30 cellular contexts compared by ENCODE assay signal in genomic region chr1:14494931-14495330, GRCh38.
"Had no signal": no experiment of that assay in that cellular context is flagged by ENCODE, and none has a peak within 500 bp of the region (broad histone marks: within the 10 kb centered on the region; RNA-seq: fewer than 3 reads in every experiment).

No MANE protein-coding gene starts in this region.

- H3K4me3 ChIP-seq: ascending aorta, coronary artery, dorsolateral prefrontal cortex, gastrocnemius medialis, heart right ventricle had no signal

- H3K36me3 ChIP-seq: ascending aorta, brain microvascular endothelial cell, gastrocnemius medialis, heart right ventricle, WERI-Rb-1 had no signal

- H3K9me3 Mint-ChIP-seq: activated B cell treated with CpG ODN at 0.5 μM for 24 hours; activated CD4-positive, alpha-beta memory T cell treated with anti-CD3 and anti-CD28 coated beads for 36 hours; activated T-cell treated with anti-CD3 and anti-CD28 coated beads, Interleukin-2, amount 50 U/mL, for 24 hours; central memory CD8-positive, alpha-beta T cell; dendritic cell treated with granulocyte-macrophage colony-stimulating factor and Interleukin-4, amounts not matched to agents 40 ng/mL and 50 ng/mL, for 4 days; effector memory CD8-positive, alpha-beta T cell had no signal

- H3K36me3 Mint-ChIP-seq: activated CD4-positive, alpha-beta memory T cell treated with anti-CD3 and anti-CD28 coated beads for 36 hours; activated CD8-positive, alpha-beta memory T cell treated with anti-CD3 and anti-CD28 coated beads, Interleukin-2, amount 10 ng/mL, durations not matched to agents 7 days and 5 days; activated naive CD4-positive, alpha-beta T cell treated with anti-CD3 and anti-CD28 coated beads, Interleukin-2, amount 10 ng/mL, durations not matched to agents 7 days and 5 days; activated naive CD4-positive, alpha-beta T cell treated with anti-CD3 and anti-CD28 coated beads, Interleukin-2, amount 50 U/mL, for 72 hours; activated naive CD8-positive, alpha-beta T cell treated with anti-CD3 and anti-CD28 coated beads, Interleukin-2, amount 10 ng/mL, durations not matched to agents 7 days and 5 days had no signal

- H3K27ac ChIP-seq: ascending aorta, brain microvascular endothelial cell, coronary artery, dorsolateral prefrontal cortex, epithelial cell of prostate, foreskin keratinocyte, gastrocnemius medialis, heart right ventricle, WERI-Rb-1 had no signal

- H3K4me3 Mint-ChIP-seq: activated B cell treated with CpG ODN at 0.5 μM for 24 hours; activated CD4-positive, alpha-beta memory T cell treated with anti-CD3 and anti-CD28 coated beads for 36 hours; activated CD8-positive, alpha-beta memory T cell treated with anti-CD3 and anti-CD28 coated beads, Interleukin-2, amount 10 ng/mL, durations not matched to agents 7 days and 5 days; activated CD8-positive, alpha-beta T cell treated with anti-CD3 and anti-CD28 coated beads, Interleukin-2, amount 10 ng/mL, durations not matched to agents 7 days and 5 days; activated naive CD4-positive, alpha-beta T cell treated with anti-CD3 and anti-CD28 coated beads, Interleukin-2, amount 10 ng/mL, durations not matched to agents 7 days and 5 days; activated naive CD8-positive, alpha-beta T cell treated with anti-CD3 and anti-CD28 coated beads, Interleukin-2, amount 10 ng/mL, durations not matched to agents 7 days and 5 days; activated T-cell treated with anti-CD3 and anti-CD28 coated beads, Interleukin-2, amount 50 U/mL, for 24 hours; activated T-cell treated with anti-CD3 and anti-CD28 coated beads, Interleukin-2, amount 50 U/mL, for 72 hours; central memory CD8-positive, alpha-beta T cell; dendritic cell treated with granulocyte-macrophage colony-stimulating factor and Interleukin-4, amounts not matched to agents 40 ng/mL and 50 ng/mL, for 4 days; effector memory CD8-positive, alpha-beta T cell; T-helper 17 cell; T-helper 2 cell treated with Interferon-gamma antibody and Interleukin-4, amounts not matched to agents 5 μg/mL and 100 μg/mL, for 36 hours had no signal

- H3K27me3 ChIP-seq: ascending aorta, brain microvascular endothelial cell, dorsolateral prefrontal cortex, foreskin keratinocyte had no signal

- H3K4me1 Mint-ChIP-seq: activated B cell treated with CpG ODN at 0.5 μM for 24 hours; activated CD8-positive, alpha-beta memory T cell treated with anti-CD3 and anti-CD28 coated beads, Interleukin-2, amount 10 ng/mL, durations not matched to agents 7 days and 5 days; activated naive CD4-positive, alpha-beta T cell treated with anti-CD3 and anti-CD28 coated beads, Interleukin-2, amount 10 ng/mL, durations not matched to agents 7 days and 5 days; activated naive CD8-positive, alpha-beta T cell treated with anti-CD3 and anti-CD28 coated beads, Interleukin-2, amount 10 ng/mL, durations not matched to agents 7 days and 5 days; central memory CD8-positive, alpha-beta T cell; T-helper 17 cell had no signal

- H3K9me3 ChIP-seq: ascending aorta, gastrocnemius medialis, heart right ventricle had no signal

- H3K27me3 Mint-ChIP-seq: activated CD8-positive, alpha-beta memory T cell treated with anti-CD3 and anti-CD28 coated beads, Interleukin-2, amount 10 ng/mL, durations not matched to agents 7 days and 5 days; activated naive CD4-positive, alpha-beta T cell treated with anti-CD3 and anti-CD28 coated beads, Interleukin-2, amount 10 ng/mL, durations not matched to agents 7 days and 5 days had no signal

- H3K27ac Mint-ChIP-seq: activated B cell treated with CpG ODN at 0.5 μM for 24 hours; activated CD4-positive, alpha-beta memory T cell treated with anti-CD3 and anti-CD28 coated beads for 36 hours; activated CD8-positive, alpha-beta memory T cell treated with anti-CD3 and anti-CD28 coated beads, Interleukin-2, amount 10 ng/mL, durations not matched to agents 7 days and 5 days; activated CD8-positive, alpha-beta T cell treated with anti-CD3 and anti-CD28 coated beads, Interleukin-2, amount 10 ng/mL, durations not matched to agents 7 days and 5 days; activated naive CD4-positive, alpha-beta T cell treated with anti-CD3 and anti-CD28 coated beads, Interleukin-2, amount 10 ng/mL, durations not matched to agents 7 days and 5 days; activated naive CD4-positive, alpha-beta T cell treated with anti-CD3 and anti-CD28 coated beads, Interleukin-2, amount 50 U/mL, for 72 hours; activated naive CD8-positive, alpha-beta T cell treated with anti-CD3 and anti-CD28 coated beads, Interleukin-2, amount 10 ng/mL, durations not matched to agents 7 days and 5 days; activated T-cell treated with anti-CD3 and anti-CD28 coated beads, Interleukin-2, amount 50 U/mL, for 24 hours; activated T-cell treated with anti-CD3 and anti-CD28 coated beads, Interleukin-2, amount 50 U/mL, for 72 hours; dendritic cell treated with granulocyte-macrophage colony-stimulating factor and Interleukin-4, amounts not matched to agents 40 ng/mL and 50 ng/mL, for 4 days; effector memory CD8-positive, alpha-beta T cell; T-helper 17 cell; T-helper 2 cell treated with Interferon-gamma antibody and Interleukin-4, amounts not matched to agents 5 μg/mL and 100 μg/mL, for 36 hours had no signal

- DNase-seq: activated B cell treated with CpG ODN at 0.5 μM for 24 hours; activated CD4-positive, alpha-beta memory T cell treated with anti-CD3 and anti-CD28 coated beads for 36 hours; activated CD4-positive, alpha-beta T cell treated with anti-CD3 and anti-CD28 coated beads for 48 hours; activated CD4-positive, alpha-beta T cell treated with anti-CD3 and anti-CD28 coated beads, Interleukin-2, amount 50 U/mL, for 1 hour; activated CD8-positive, alpha-beta memory T cell treated with anti-CD3 and anti-CD28 coated beads, Interleukin-2, amount 10 ng/mL, durations not matched to agents 7 days and 5 days; activated CD8-positive, alpha-beta memory T cell treated with anti-CD3 and anti-CD28 coated beads, Interleukin-2, amount 50 U/mL, for 4 hours; activated CD8-positive, alpha-beta T cell treated with anti-CD3 and anti-CD28 coated beads, Interleukin-2, amount 10 ng/mL, durations not matched to agents 7 days and 5 days; activated gamma-delta T cell; activated naive CD4-positive, alpha-beta T cell; activated naive CD4-positive, alpha-beta T cell treated with anti-CD3 and anti-CD28 coated beads, Interleukin-2, amount 10 ng/mL, durations not matched to agents 7 days and 5 days; activated naive CD8-positive, alpha-beta T cell treated with anti-CD3 and anti-CD28 coated beads, Interleukin-2, amount 10 ng/mL, durations not matched to agents 7 days and 5 days; activated T-cell treated with anti-CD3 and anti-CD28 coated beads, Interleukin-2, amount 50 U/mL, for 24 hours; activated T-cell treated with anti-CD3 and anti-CD28 coated beads, Interleukin-2, amount 50 U/mL, for 72 hours; brain microvascular endothelial cell; dorsolateral prefrontal cortex; effector memory CD8-positive, alpha-beta T cell; foreskin keratinocyte; gastrocnemius medialis; heart right ventricle; T-helper 1 cell; T-helper 17 cell; T1000; WERI-Rb-1 had no signal

- H3K4me1 ChIP-seq: ascending aorta, foreskin keratinocyte, gastrocnemius medialis, heart right ventricle had no signal
